In genomic region chrX:10314530-10315104, GRCh38 we compare ENCODE assay signal across 9 cellular contexts.
"Had no signal": no experiment of that assay in that cellular context is flagged by ENCODE, and none has a peak within 500 bp of the region (broad histone marks: within the 10 kb centered on the region; RNA-seq: fewer than 3 reads in every experiment).

No MANE protein-coding gene starts in this region.

- H3K4me3 Mint-ChIP-seq: HFFc6, IgD-negative memory B cell had no signal

- ATAC-seq: HCT116, HepG2 had no signal

- H3K4me1 ChIP-seq: HAP-1 had no signal

- H3K27ac Mint-ChIP-seq: HFFc6 had no signal

- H3K27ac ChIP-seq: GM23248, HL-60 had no signal

- H3K9me3 ChIP-seq: HAP-1 had no signal

- H3K4me3 ChIP-seq: GM23248, HAP-1 had no signal

- FAIRE-seq: HepG2 had no signal

- H3K36me3 Mint-ChIP-seq: IgD-negative memory B cell had no signal

- H3K36me3 ChIP-seq: HAP-1 had no signal

- H3K9ac ChIP-seq: GM23248 had no signal

- H3K9me3 Mint-ChIP-seq: HFFc6, IgD-negative memory B cell had no signal

- DNase-seq: GM23248, GOT3, H7, HFFc6 had no signal

- H2AFZ ChIP-seq: GM23248 had no signal

- H3K4me1 Mint-ChIP-seq: IgD-negative memory B cell had no signal
